9 cellular contexts compared by ENCODE assay signal in the genomic region with DNA sequence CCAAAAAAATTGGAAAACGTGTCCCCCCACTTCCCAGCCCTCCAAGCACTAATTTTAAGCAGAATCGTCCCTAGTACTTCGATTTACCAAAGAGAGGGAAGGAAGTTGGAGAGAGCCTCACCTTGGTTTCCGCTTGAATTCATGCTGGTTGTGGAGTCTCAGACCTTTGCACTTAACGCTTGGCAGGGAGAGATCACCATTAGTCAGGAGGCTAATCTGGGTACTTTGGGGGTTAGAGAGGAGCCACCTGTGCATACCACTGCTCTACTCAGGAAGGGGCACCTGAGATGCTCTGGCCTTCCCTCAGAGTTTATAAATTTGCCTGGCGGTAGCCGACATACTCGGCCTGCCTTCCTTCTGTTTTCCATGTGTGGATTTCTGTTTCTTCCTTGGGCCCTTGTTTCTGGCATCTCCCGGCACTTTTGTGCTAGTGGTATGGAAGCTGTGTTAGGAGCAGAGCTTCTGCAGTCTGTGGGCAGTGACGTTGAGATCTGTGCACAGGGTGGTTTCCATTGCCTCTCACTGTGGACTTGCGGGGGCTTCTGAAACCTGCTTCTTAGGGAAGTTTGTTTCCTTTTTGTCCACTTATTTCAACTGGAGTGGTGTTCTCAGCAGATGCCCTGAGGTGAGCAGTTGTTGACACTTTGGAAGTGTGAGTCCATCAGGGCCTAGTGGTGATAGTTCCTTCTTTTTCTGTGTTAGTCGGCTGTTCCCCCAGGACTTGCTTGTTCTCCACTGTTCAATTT.
A peak's percentile ranks its signal among the peaks of the same experiment; 100 is the strongest.
DNase-seq lines count a peak whose midpoint lies in the region; ATAC-seq and TF ChIP-seq lines count a peak whose summit lies in the region.
"Had no signal": no experiment of that assay in that cellular context is flagged by ENCODE, and none has a peak within 500 bp of the region (broad histone marks: within the 10 kb centered on the region; RNA-seq: fewer than 3 reads in every experiment).

No MANE protein-coding gene starts in this region.

- H3K4me1 Mint-ChIP-seq in CD4-positive, alpha-beta T cell (ENCODE audit: low read depth) = peaks cover 86% of the 10 kb centered on the region
- peaks cover 38% of the 10 kb centered on the region for H3K4me1 Mint-ChIP-seq in activated T-helper 17 cell treated with anti-CD3 and anti-CD28 coated beads, Interleukin-2, amount 50 U/mL, for 72 hours

- H3K27me3 Mint-ChIP-seq in CD4-positive, alpha-beta T cell = no peaks in the 10 kb centered on the region
- H3K27me3 Mint-ChIP-seq in activated T-helper 17 cell treated with anti-CD3 and anti-CD28 coated beads, Interleukin-2, amount 50 U/mL, for 72 hours = no peaks in the 10 kb centered on the region

- peaks cover 0 to 16% of the 10 kb centered on the region in 2 donors for H3K36me3 ChIP-seq in neuronal stem cell (replicated peaks in 1 of 2; ENCODE audit: control insufficient read depth in 2 of 2, insufficient read depth in 2 of 2, low read length in 2 of 2)

- H2BK5ac ChIP-seq in neuronal stem cell (ENCODE audit: low read length) = no peak overlapping the region

- no peaks in the 10 kb centered on the region for H3K27me3 ChIP-seq in CD4-positive, alpha-beta T cell (ENCODE audit: control insufficient read depth, insufficient read depth, low read length)
- H3K27me3 ChIP-seq in neuronal stem cell (ENCODE audit: control insufficient read depth in 3 of 3, insufficient read depth in 3 of 3, low read depth in 1 of 3, low read length in 3 of 3) = no peaks in the 10 kb centered on the region
- H3K27me3 ChIP-seq: left lung had no signal

- no peak overlapping the region for H3K23ac ChIP-seq in neuronal stem cell (ENCODE audit: low read depth, low read length, poor library complexity)

- no peak overlapping the region for H3K18ac ChIP-seq in neuronal stem cell (ENCODE audit: low read length)

- no peak overlapping the region for H2AK5ac ChIP-seq in neuronal stem cell (ENCODE audit: low read depth, low read length)

- no peak overlapping the region for H3K4me3 ChIP-seq in neuronal stem cell (ENCODE audit: low read length in 2 of 2)
- H3K4me3 ChIP-seq: left lung had no signal

- no peaks in the 10 kb centered on the region for H3K9me3 ChIP-seq in CD4-positive, alpha-beta T cell (ENCODE audit: control insufficient read depth, low read length)
- peaks cover 0 to 4% of the 10 kb centered on the region in 2 donors for H3K9me3 ChIP-seq in neuronal stem cell (replicated peaks in 1 of 2; ENCODE audit: control insufficient read depth in 2 of 2, insufficient read depth in 1 of 2, low read depth in 1 of 2, low read length in 2 of 2)
- H3K9me3 ChIP-seq: left lung had no signal

- H3K27ac ChIP-seq in CD4-positive, alpha-beta T cell (ENCODE audit: low read depth, low read length) = peak overlapping the region; percentile 48
- no peak overlapping the region for H3K27ac ChIP-seq in neuronal stem cell (replicated peaks; ENCODE audit: low read length)
- H3K27ac ChIP-seq: left lung had no signal

- H3K4me2 ChIP-seq in neuronal stem cell (ENCODE audit: insufficient read depth, low read length, poor library complexity, severe bottlenecking) = no peak overlapping the region

- H3K9me3 Mint-ChIP-seq in CD4-positive, alpha-beta T cell = no peaks in the 10 kb centered on the region
- H3K9me3 Mint-ChIP-seq in activated T-helper 17 cell treated with anti-CD3 and anti-CD28 coated beads, Interleukin-2, amount 50 U/mL, for 72 hours = no peaks in the 10 kb centered on the region

- no peaks in the 10 kb centered on the region for H3K79me1 ChIP-seq in neuronal stem cell (ENCODE audit: low read depth, low read length)

- H3K4me1 ChIP-seq in neuronal stem cell (ENCODE audit: control insufficient read depth in 2 of 2, insufficient read depth in 1 of 2, low read depth in 1 of 2, low read length in 2 of 2) = no peaks in the 10 kb centered on the region

- H4K8ac ChIP-seq in neuronal stem cell (ENCODE audit: low read depth, low read length) = no peak overlapping the region

- peaks cover 82% of the 10 kb centered on the region for H3K36me3 Mint-ChIP-seq in CD4-positive, alpha-beta T cell (ENCODE audit: low read depth)
- peaks cover 54% of the 10 kb centered on the region for H3K36me3 Mint-ChIP-seq in activated T-helper 17 cell treated with anti-CD3 and anti-CD28 coated beads, Interleukin-2, amount 50 U/mL, for 72 hours (ENCODE audit: low read depth)

- no peak overlapping the region for H2BK12ac ChIP-seq in neuronal stem cell (ENCODE audit: low read length)

- no peak overlapping the region for H2BK15ac ChIP-seq in neuronal stem cell (ENCODE audit: low read length)

- H3K9ac ChIP-seq in neuronal stem cell (ENCODE audit: low read depth, low read length, poor library complexity) = no peak overlapping the region

- peak overlapping the region; percentile 57 for H3K27ac Mint-ChIP-seq in CD4-positive, alpha-beta T cell
- H3K27ac Mint-ChIP-seq in activated T-helper 17 cell treated with anti-CD3 and anti-CD28 coated beads, Interleukin-2, amount 50 U/mL, for 72 hours = peak overlapping the region; percentile 18

- intact Hi-C loops in CD4-positive, alpha-beta T cell (cut with DNase I, micrococcal nuclease) = loop anchor here (5.0 to 10.0 kb wide), 3 partner anchors 48 to 106 kb away; partner anchors contain the start of gene TMEM131L (in 1 of the 2)

- CTCF ChIA-PET in CD4-positive, alpha-beta T cell (lab: Charles Lee) = interaction anchor here (1.3 kb wide), 1 partner anchor 137 kb away, joined by 5 read pairs; no protein-coding TSS in a partner anchor

- no peak overlapping the region for H3K4me3 Mint-ChIP-seq in CD4-positive, alpha-beta T cell
- H3K4me3 Mint-ChIP-seq in activated T-helper 17 cell treated with anti-CD3 and anti-CD28 coated beads, Interleukin-2, amount 50 U/mL, for 72 hours = no peak overlapping the region

- no peak for TF ChIP-seq CTCF in CD4-positive, alpha-beta T cell (IDR thresholded peaks at IDR 0.05)

- no peak overlapping the region for H4K91ac ChIP-seq in neuronal stem cell (ENCODE audit: low read depth, low read length, poor library complexity)

- H3K14ac ChIP-seq in neuronal stem cell (ENCODE audit: low read length) = no peak overlapping the region

- no peak overlapping the region for H2AFZ ChIP-seq in neuronal stem cell (ENCODE audit: low read length)

- no CpG with 5 or more reads among the region's 12 CpGs for WGBS in neuronal stem cell (ENCODE audit: extremely low coverage in 2 of 2, insufficient read length in 2 of 2, insufficient replicate concordance in 1 of 2), 2 donors

- DNase-seq in CD4-positive, alpha-beta T cell = no peak
- DNase-seq in neuronal stem cell (ENCODE audit: low spot score) = no peak
- DNase-seq in NCI-H510A (lab: John Stamatoyannopoulos, UW) = no peak
- no peak for DNase-seq in activated gamma-delta T cell treated with Interleukin-2 at 50 U/mL for 16 hours
- DNase-seq in NCI-H2196 treated with DMSO at 0.1 percent for 48 hours (lab: John Stamatoyannopoulos, UW; ENCODE audit: unreplicated experiment) = no peak
- DNase-seq: left lung had no signal

- ATAC-seq in CD4-positive, alpha-beta T cell (ENCODE audit: poor library complexity) = no peak
- ATAC-seq in GM18867 (IDR thresholded peaks at IDR 0.05; ENCODE audit: unreplicated experiment) = peak; percentile 35
- peak; percentile 65 for ATAC-seq in HG02852 (IDR thresholded peaks at IDR 0.05; ENCODE audit: unreplicated experiment)
- no peak for ATAC-seq in activated T-helper 17 cell treated with anti-CD3 and anti-CD28 coated beads, Interleukin-2, amount 50 U/mL, for 72 hours (replicated peaks)
- ATAC-seq: left lung had no signal

- H3K4ac ChIP-seq in neuronal stem cell (ENCODE audit: low read length) = no peak overlapping the region

- POLR2A ChIA-PET in CD4-positive, alpha-beta T cell (lab: Charles Lee) = interaction anchor here (0.6 to 4.8 kb wide), 2 partner anchors 36 to 104 kb away, joined by 3 to 67 read pairs; partner anchors contain the start of gene TMEM131L

- H2BK120ac ChIP-seq in neuronal stem cell (ENCODE audit: low read depth, low read length) = no peak overlapping the region

Comparison
In these comparisons a context has a peak if more than half of its experiments do, and no peak if none do; other contexts are left out.
1. ATAC-seq: peak in GM18867 (single experiment) and HG02852 (single experiment); none in CD4-positive, alpha-beta T cell (single experiment) and activated T-helper 17 cell treated with anti-CD3 and anti-CD28 coated beads, Interleukin-2, amount 50 U/mL, for 72 hours (single experiment).